Comparison of ENCODE assay signal across 17 cellular contexts in genomic region chr9:132030626-132031325, GRCh38. TPM values are rescaled to one million over a fixed set of nuclear protein-coding genes. Genes with fewer than 3 reads are reported as not detected.
A peak's percentile ranks its signal among the peaks of the same experiment; 100 is the strongest.
DNase-seq lines count a peak whose midpoint lies in the region; ATAC-seq and TF ChIP-seq lines count a peak whose summit lies in the region.
"Had no signal": no experiment of that assay in that cellular context is flagged by ENCODE, and none has a peak within 500 bp of the region (broad histone marks: within the 10 kb centered on the region; RNA-seq: fewer than 3 reads in every experiment).

No MANE protein-coding gene starts in this region.

- DNase-seq in activated T-cell treated with anti-CD3 and anti-CD28 coated beads, Interleukin-2, amount 50 U/mL, for 72 hours = no peak
- DNase-seq in activated T-cell treated with anti-CD3 and anti-CD28 coated beads, Interleukin-2, amount 50 U/mL, for 24 hours = no peak
- DNase-seq in NCI-H524 treated with DMSO at 0.1 percent for 48 hours (lab: John Stamatoyannopoulos, UW) (peak; percentile 60), cerebellar cortex (ENCODE audit: low spot score) (peak; percentile 56), progenitor cell of endocrine pancreas (ENCODE audit: low spot score, unreplicated experiment) (no peak), Calu3 (no peak)
- DNase-seq: AML-193; CD8-positive, alpha-beta memory T cell; GOT3; HCEC 1CT; NCI-H1105; NCI-H1694; NCI-H446 treated with DMSO at 0.1 percent for 48 hours; OCI-M1 had no signal

- peak; percentile 43 to 66 for ATAC-seq in activated T-cell treated with anti-CD3 and anti-CD28 coated beads, Interleukin-2, amount 50 U/mL, for 72 hours (replicated peaks in 1 of 2)
- no peak for ATAC-seq in GM18858 (IDR thresholded peaks at IDR 0.05; ENCODE audit: unreplicated experiment)
- ATAC-seq: Right ventricle myocardium inferior had no signal

- CTCF ChIA-PET in Calu3 (lab: Charles Lee) = no interaction called here

- BruUV-seq in Calu3 (replicated peaks; lab: Mats Ljungman, UMichigan) = no TSS peak

- TF ChIP-seq CTCF in progenitor cell of endocrine pancreas (IDR thresholded peaks at IDR 0.05; ENCODE audit: unreplicated experiment) (no peak), Calu3 (IDR thresholded peaks at IDR 0.05; ENCODE audit: unreplicated experiment) (no peak)

- H3K27me3 Mint-ChIP-seq in activated T-cell treated with anti-CD3 and anti-CD28 coated beads, Interleukin-2, amount 50 U/mL, for 72 hours (ENCODE audit: low read depth) = no peaks in the 10 kb centered on the region
- H3K27me3 Mint-ChIP-seq in activated T-cell treated with anti-CD3 and anti-CD28 coated beads, Interleukin-2, amount 50 U/mL, for 24 hours = no peaks in the 10 kb centered on the region
- H3K27me3 Mint-ChIP-seq in progenitor cell of endocrine pancreas (no peaks in the 10 kb centered on the region), Calu3 (ENCODE audit: unreplicated experiment) (no peaks in the 10 kb centered on the region)
- H3K27me3 Mint-ChIP-seq: CD8-positive, alpha-beta memory T cell had no signal

- no peaks in the 10 kb centered on the region for H3K36me3 Mint-ChIP-seq in activated T-cell treated with anti-CD3 and anti-CD28 coated beads, Interleukin-2, amount 50 U/mL, for 72 hours (ENCODE audit: insufficient read depth in 2 of 2)
- H3K36me3 Mint-ChIP-seq in activated T-cell treated with anti-CD3 and anti-CD28 coated beads, Interleukin-2, amount 50 U/mL, for 24 hours (ENCODE audit: low read depth) = no peaks in the 10 kb centered on the region
- H3K36me3 Mint-ChIP-seq in progenitor cell of endocrine pancreas (ENCODE audit: insufficient read depth) = no peaks in the 10 kb centered on the region
- no peaks in the 10 kb centered on the region for H3K36me3 Mint-ChIP-seq in Calu3 (ENCODE audit: insufficient read depth, unreplicated experiment)

- no peaks in the 10 kb centered on the region for H3K9me3 Mint-ChIP-seq in activated T-cell treated with anti-CD3 and anti-CD28 coated beads, Interleukin-2, amount 50 U/mL, for 72 hours
- no peaks in the 10 kb centered on the region for H3K9me3 Mint-ChIP-seq in activated T-cell treated with anti-CD3 and anti-CD28 coated beads, Interleukin-2, amount 50 U/mL, for 24 hours
- H3K9me3 Mint-ChIP-seq in progenitor cell of endocrine pancreas (ENCODE audit: low read depth) (no peaks in the 10 kb centered on the region), Calu3 (ENCODE audit: low read depth, unreplicated experiment) (no peaks in the 10 kb centered on the region)
- H3K9me3 Mint-ChIP-seq: CD8-positive, alpha-beta memory T cell; T-helper 1 cell treated with Interleukin-12 subunit alpha and Interleukin-12 subunit beta and Interleukin-4 antibody, amounts not matched to agents 30 μg/mL and 1 μg/mL, for 36 hours had no signal

- no peak overlapping the region for H3K27ac Mint-ChIP-seq in activated T-cell treated with anti-CD3 and anti-CD28 coated beads, Interleukin-2, amount 50 U/mL, for 72 hours
- H3K27ac Mint-ChIP-seq in activated T-cell treated with anti-CD3 and anti-CD28 coated beads, Interleukin-2, amount 50 U/mL, for 24 hours = no peak overlapping the region
- H3K27ac Mint-ChIP-seq in progenitor cell of endocrine pancreas (no peak overlapping the region), Calu3 (ENCODE audit: unreplicated experiment) (no peak overlapping the region)
- H3K27ac Mint-ChIP-seq: T-helper 1 cell treated with Interleukin-12 subunit alpha and Interleukin-12 subunit beta and Interleukin-4 antibody, amounts not matched to agents 30 μg/mL and 1 μg/mL, for 36 hours had no signal

- H3K4me3 Mint-ChIP-seq in activated T-cell treated with anti-CD3 and anti-CD28 coated beads, Interleukin-2, amount 50 U/mL, for 72 hours = no peak overlapping the region
- no peak overlapping the region for H3K4me3 Mint-ChIP-seq in activated T-cell treated with anti-CD3 and anti-CD28 coated beads, Interleukin-2, amount 50 U/mL, for 24 hours
- H3K4me3 Mint-ChIP-seq in progenitor cell of endocrine pancreas (ENCODE audit: low read depth) (no peak overlapping the region), Calu3 (ENCODE audit: low read depth, unreplicated experiment) (no peak overlapping the region)
- H3K4me3 Mint-ChIP-seq: CD8-positive, alpha-beta memory T cell; T-helper 1 cell treated with Interleukin-12 subunit alpha and Interleukin-12 subunit beta and Interleukin-4 antibody, amounts not matched to agents 30 μg/mL and 1 μg/mL, for 36 hours had no signal

- peaks cover 57% of the 10 kb centered on the region for H3K4me1 Mint-ChIP-seq in activated T-cell treated with anti-CD3 and anti-CD28 coated beads, Interleukin-2, amount 50 U/mL, for 72 hours (ENCODE audit: low read depth)
- H3K4me1 Mint-ChIP-seq in activated T-cell treated with anti-CD3 and anti-CD28 coated beads, Interleukin-2, amount 50 U/mL, for 24 hours (ENCODE audit: low read depth) = peaks cover 52% of the 10 kb centered on the region
- peaks cover 13% of the 10 kb centered on the region for H3K4me1 Mint-ChIP-seq in progenitor cell of endocrine pancreas (ENCODE audit: low read depth)
- H3K4me1 Mint-ChIP-seq in Calu3 (ENCODE audit: low read depth, unreplicated experiment) = peaks cover 15% of the 10 kb centered on the region

- intact Hi-C loops in Calu3 (cut with micrococcal nuclease; ENCODE audit: unreplicated experiment) = no loop called here

RNA-seq across cellular contexts. Expression of gene MED27, which starts 48.9 kb away (rescaled TPM):
- total RNA-seq in activated T-cell treated with anti-CD3 and anti-CD28 coated beads, Interleukin-2, amount 50 U/mL, for 72 hours = 10 to 100 TPM; 29.0 to 30.5 TPM
- 25.1 and 28.2 TPM in 2 replicates for total RNA-seq in progenitor cell of endocrine pancreas
- total RNA-seq in Calu3 (2022) = 17.0 and 19.3 TPM in 2 replicates

Comparison
In these comparisons a context has a peak if more than half of its experiments do, and no peak if none do; other contexts are left out.
1. DNase-seq: peak in NCI-H524 treated with DMSO at 0.1 percent for 48 hours (single experiment) and cerebellar cortex (single experiment); none in activated T-cell treated with anti-CD3 and anti-CD28 coated beads, Interleukin-2, amount 50 U/mL, for 72 hours (0 of 2), activated T-cell treated with anti-CD3 and anti-CD28 coated beads, Interleukin-2, amount 50 U/mL, for 24 hours (single experiment), progenitor cell of endocrine pancreas (single experiment) and Calu3 (single experiment).